In genomic region chr9:129145316-129145715, GRCh38 we compare ENCODE assay signal across 11 cellular contexts. TPM values are rescaled to one million over a fixed set of nuclear protein-coding genes. Genes with fewer than 3 reads are reported as not detected.
A peak's percentile ranks its signal among the peaks of the same experiment; 100 is the strongest.
DNase-seq lines count a peak whose midpoint lies in the region; ATAC-seq and TF ChIP-seq lines count a peak whose summit lies in the region.
"Had no signal": no experiment of that assay in that cellular context is flagged by ENCODE, and none has a peak within 500 bp of the region (broad histone marks: within the 10 kb centered on the region; RNA-seq: fewer than 3 reads in every experiment).

No MANE protein-coding gene starts in this region.

- H3K27me3 Mint-ChIP-seq in HFFc6 (ENCODE audit: insufficient read depth): peaks cover 2% of the 10 kb centered on the region; the same call in 1 of the 2 replicates
- H3K27me3 Mint-ChIP-seq: activated naive CD8-positive, alpha-beta T cell treated with anti-CD3 and anti-CD28 coated beads, Interleukin-2, amount 50 U/mL, for 24 hours had no signal

- no peak overlapping the region for H2AFZ ChIP-seq in mammary epithelial cell (ENCODE audit: low read depth, low read length)

- no peaks in the 10 kb centered on the region for H4K20me1 ChIP-seq in mammary epithelial cell (ENCODE audit: insufficient read depth, low read length)

- peaks cover 66% of the 10 kb centered on the region for H3K4me1 Mint-ChIP-seq in HFFc6 (ENCODE audit: low read depth)

- H3K79me2 ChIP-seq in mammary epithelial cell (ENCODE audit: insufficient read depth, low read length): peaks cover 20% of the 10 kb centered on the region

- H3K4me1 ChIP-seq in lung (ENCODE audit: control insufficient read depth in 2 of 2, insufficient read depth in 2 of 2, low read length in 2 of 2) (peaks cover 16 to 39% of the 10 kb centered on the region in 2 donors), stomach smooth muscle (ENCODE audit: control insufficient read depth, insufficient read depth, low read length) (peaks cover 72% of the 10 kb centered on the region), mammary epithelial cell (ENCODE audit: insufficient read depth, low read length) (peaks cover 38% of the 10 kb centered on the region)

- ATAC-seq in lung (ENCODE audit: insufficient read depth, low FRiP score) (no peak), HG03469 (IDR thresholded peaks at IDR 0.05; ENCODE audit: unreplicated experiment) (no peak)
- ATAC-seq: activated CD8-positive, alpha-beta T cell treated with anti-CD3 and anti-CD28 coated beads, Interleukin-2, amount 10 ng/mL, durations not matched to agents 7 days and 5 days; activated naive CD8-positive, alpha-beta T cell treated with anti-CD3 and anti-CD28 coated beads, Interleukin-2, amount 50 U/mL, for 24 hours had no signal

- in situ Hi-C loops in mammary epithelial cell (cut with MboI; ENCODE audit: low sequenced_read_pairs in 2 of 2): loop anchor here (25.0 kb wide), 2 partner anchors 342 to 642 kb away; no protein-coding TSS in a partner anchor

- CTCF ChIA-PET in mammary epithelial cell (lab: Charles Lee; ENCODE audit: low non-redundant PET): no interaction called here

- TF ChIP-seq CTCF in HFFc6 (IDR thresholded peaks at IDR 0.05) (no peak), coronary artery (IDR thresholded peaks at IDR 0.05) (no peak), lung (IDR thresholded peaks at IDR 0.05; ENCODE audit: control extremely low read depth, extremely low read depth) (no peak), mammary epithelial cell (conservative IDR thresholded peaks at IDR 0.05 in 1 of 2, IDR thresholded peaks at IDR 0.05 in 1 of 2; ENCODE audit: extremely low read depth in 1 of 2, insufficient read depth in 1 of 2, low read depth in 1 of 2, low read length in 2 of 2) (no peak)

- H3K27ac Mint-ChIP-seq in HFFc6: peak overlapping the region; percentile 97
- H3K27ac Mint-ChIP-seq: activated CD8-positive, alpha-beta T cell treated with anti-CD3 and anti-CD28 coated beads, Interleukin-2, amount 10 ng/mL, durations not matched to agents 7 days and 5 days; activated naive CD8-positive, alpha-beta T cell treated with anti-CD3 and anti-CD28 coated beads, Interleukin-2, amount 50 U/mL, for 24 hours had no signal

- WGBS in lung, 2 donors: 72 to 75% methylated on average over 2 of the region's 2 CpGs
- 100% methylated on average over 1 of the region's 2 CpGs for WGBS in mammary epithelial cell (ENCODE audit: low coverage, missing lambda C conversion rate)

- H3K9ac ChIP-seq in stomach smooth muscle (ENCODE audit: low read length in 2 of 2) (peak overlapping the region; percentile 55 to 62), mammary epithelial cell (ENCODE audit: insufficient read depth, low read length) (no peak overlapping the region)

- dilution Hi-C loops in mammary epithelial cell (cut with HindIII; ENCODE audit: low sequenced_read_pairs): no loop called here

- no peaks in the 10 kb centered on the region for H3K9me3 ChIP-seq in lung (ENCODE audit: control insufficient read depth in 2 of 2, insufficient read depth in 1 of 2, low read length in 1 of 2)
- H3K9me3 ChIP-seq in stomach smooth muscle (ENCODE audit: control insufficient read depth in 2 of 2, low read length in 2 of 2): no peaks in the 10 kb centered on the region
- no peaks in the 10 kb centered on the region for H3K9me3 ChIP-seq in mammary epithelial cell (replicated peaks; ENCODE audit: insufficient read depth, low read length)

- intact Hi-C loops in posterior cingulate gyrus (cut with DNase I): no loop called here
- intact Hi-C loops in mammary epithelial cell (cut with micrococcal nuclease): no loop called here

- H3K36me3 ChIP-seq in lung (ENCODE audit: control insufficient read depth in 2 of 2, insufficient read depth in 2 of 2, low read length in 2 of 2): peaks cover 0 to 31% of the 10 kb centered on the region in 2 donors
- H3K36me3 ChIP-seq in stomach smooth muscle (ENCODE audit: control insufficient read depth in 2 of 2, insufficient read depth in 2 of 2, low read length in 2 of 2): peaks cover 12 to 20% of the 10 kb centered on the region in 2 donors
- peaks cover 2% of the 10 kb centered on the region for H3K36me3 ChIP-seq in mammary epithelial cell (ENCODE audit: insufficient read depth, low read length)

- H3K36me3 Mint-ChIP-seq in HFFc6 (ENCODE audit: low read depth): peaks cover 6% of the 10 kb centered on the region; the same call in 1 of the 2 replicates

- no peak for DNase-seq in HFFc6
- DNase-seq in coronary artery (ENCODE audit: low spot score): peak; percentile 72
- no peak for DNase-seq in lung (ENCODE audit: low spot score)
- DNase-seq in cerebellar cortex (ENCODE audit: low spot score): no peak
- no peak for DNase-seq in posterior cingulate gyrus
- no peak for DNase-seq in mammary epithelial cell
- DNase-seq: activated CD8-positive, alpha-beta T cell treated with anti-CD3 and anti-CD28 coated beads, Interleukin-2, amount 10 ng/mL, durations not matched to agents 7 days and 5 days; activated naive CD8-positive, alpha-beta T cell treated with anti-CD3 and anti-CD28 coated beads, Interleukin-2, amount 50 U/mL, for 24 hours; NCI-H510A treated with DMSO at 0.1 percent for 48 hours had no signal

- no peak overlapping the region for H3K4me2 ChIP-seq in mammary epithelial cell (ENCODE audit: insufficient read depth, low read depth, low read length)

- BruUV-seq in mammary epithelial cell (replicated peaks; lab: Mats Ljungman, UMichigan): no TSS peak

- H3K27ac ChIP-seq in coronary artery (peak overlapping the region; percentile 85 to 87), lung (ENCODE audit: low read depth in 1 of 2, low read length in 1 of 2) (peak overlapping the region; percentile 73 to 78), stomach smooth muscle (ENCODE audit: low read length) (peak overlapping the region; percentile 92), mammary epithelial cell (ENCODE audit: insufficient read depth, low read depth, low read length) (no peak overlapping the region)

- no peak overlapping the region for H3K4me3 Mint-ChIP-seq in HFFc6
- H3K4me3 Mint-ChIP-seq: activated CD8-positive, alpha-beta T cell treated with anti-CD3 and anti-CD28 coated beads, Interleukin-2, amount 10 ng/mL, durations not matched to agents 7 days and 5 days; activated naive CD8-positive, alpha-beta T cell treated with anti-CD3 and anti-CD28 coated beads, Interleukin-2, amount 50 U/mL, for 24 hours had no signal

- H3K27me3 ChIP-seq in lung (ENCODE audit: control insufficient read depth, insufficient read depth) (no peaks in the 10 kb centered on the region), stomach smooth muscle (ENCODE audit: control insufficient read depth in 1 of 2, insufficient read depth in 2 of 2, low read length in 2 of 2) (no peaks in the 10 kb centered on the region), mammary epithelial cell (ENCODE audit: insufficient read depth, low read length) (no peaks in the 10 kb centered on the region)

- H3K4me3 ChIP-seq in coronary artery: no peak overlapping the region
- H3K4me3 ChIP-seq in lung: no peak overlapping the region
- no peak overlapping the region for H3K4me3 ChIP-seq in stomach smooth muscle (ENCODE audit: low read length in 2 of 2)
- no peak overlapping the region for H3K4me3 ChIP-seq in mammary epithelial cell (replicated peaks in 1 of 3; ENCODE audit: insufficient read depth in 1 of 3, low read depth in 2 of 3, low read length in 3 of 3)

- H3K9me3 Mint-ChIP-seq in HFFc6: no peaks in the 10 kb centered on the region
- H3K9me3 Mint-ChIP-seq: activated naive CD8-positive, alpha-beta T cell treated with anti-CD3 and anti-CD28 coated beads, Interleukin-2, amount 50 U/mL, for 24 hours had no signal

RNA-seq across cellular contexts. Expression of gene IER5L, which starts 32.7 kb away (rescaled TPM):
- total RNA-seq in HFFc6 (2021; fragmentation: NEBNext Ultra II Directional; extraction: Animal tissue kit (Norgen Biotek cat#: 25700)): 10 to 100 TPM; 28.5 to 45.1 (median 42.2) TPM
- total RNA-seq in lung (10 to 100 TPM; 23.5 to 24.7 TPM), mammary epithelial cell (10 to 100 TPM; 13.5 to 34.2 TPM)
- polyA plus RNA-seq in lung (10 to 100 TPM; 12.6 to 31.5 TPM), mammary epithelial cell (7.0 TPM)
- polyA minus RNA-seq in mammary epithelial cell: 1.4 TPM

RNA-seq across cellular contexts. Expression of gene PTPA, which starts 34.1 kb away (rescaled TPM):
- 100 to 1,000 TPM; 153 to 170 (median 162) TPM for total RNA-seq in HFFc6 (2021; fragmentation: NEBNext Ultra II Directional; extraction: Animal tissue kit (Norgen Biotek cat#: 25700))
- total RNA-seq in lung: 100 to 1,000 TPM in 1 of 2 donors, 10 to 100 TPM in 1; 62.5 to 145 TPM
- 100 to 1,000 TPM; 103 to 130 TPM for polyA plus RNA-seq in lung
- 100 to 1,000 TPM in 1 of 2 donors, 10 to 100 TPM in 1; 73.7 to 122 TPM for total RNA-seq in mammary epithelial cell
- polyA plus RNA-seq in mammary epithelial cell: 120 TPM
- 218 TPM for polyA minus RNA-seq in mammary epithelial cell

RNA-seq across cellular contexts. Expression of gene CRAT, which starts 34.7 kb away (rescaled TPM):
- total RNA-seq in HFFc6 (2021; fragmentation: NEBNext Ultra II Directional; extraction: Animal tissue kit (Norgen Biotek cat#: 25700)): 10 to 100 TPM; 35.5 to 50.2 (median 42.6) TPM
- total RNA-seq in lung (10 to 100 TPM; 14.5 to 26.0 TPM), mammary epithelial cell (10 to 100 TPM; 11.1 to 17.7 TPM)
- polyA plus RNA-seq in lung (10 to 100 TPM; 10.4 to 18.6 TPM), mammary epithelial cell (2.5 TPM)
- 0.52 TPM for polyA minus RNA-seq in mammary epithelial cell
